11 cellular contexts compared by ENCODE assay signal in the genomic region with DNA sequence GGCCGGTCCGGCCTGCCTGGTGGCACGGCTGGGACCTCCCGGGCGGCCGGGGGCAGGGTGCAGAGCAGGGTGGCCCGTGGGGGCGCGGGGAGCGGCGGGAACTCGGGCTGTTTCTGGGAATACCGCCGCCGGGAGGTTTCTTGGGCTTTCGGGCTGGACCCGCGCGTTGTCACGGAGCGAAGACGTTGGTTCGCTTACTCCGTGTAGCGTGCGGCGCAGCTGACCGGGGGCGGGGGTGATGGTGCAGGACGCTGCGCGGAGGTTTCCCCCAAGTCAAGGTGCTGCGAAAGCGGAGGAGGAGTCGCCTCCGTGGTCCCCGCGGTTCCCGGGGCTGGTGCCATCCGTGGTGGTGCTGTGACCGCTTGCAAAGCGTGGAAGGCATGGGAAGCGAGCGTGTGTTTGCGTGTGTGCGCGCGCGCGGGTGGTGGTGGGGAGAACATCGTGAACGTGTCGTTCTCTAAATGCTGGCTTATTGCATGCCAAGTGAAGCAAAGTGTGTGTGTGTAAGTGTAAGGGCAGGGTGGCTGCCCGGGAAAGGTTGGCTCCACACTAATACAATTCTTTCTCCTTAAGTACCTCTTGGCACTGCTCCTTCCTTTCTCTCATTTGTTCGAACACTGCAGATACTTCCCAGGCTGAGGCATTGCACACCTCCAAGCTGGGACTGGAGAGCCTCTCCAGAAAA. TPM values are rescaled to one million over a fixed set of nuclear protein-coding genes. Genes with fewer than 3 reads are reported as not detected.
DNase-seq lines count a peak whose midpoint lies in the region; ATAC-seq and TF ChIP-seq lines count a peak whose summit lies in the region.
"Had no signal": no experiment of that assay in that cellular context is flagged by ENCODE, and none has a peak within 500 bp of the region (broad histone marks: within the 10 kb centered on the region; RNA-seq: fewer than 3 reads in every experiment).

No MANE protein-coding gene starts in this region.

- H3K36me3 ChIP-seq in Peyer's patch: no peaks in the 10 kb centered on the region

- DNase-seq in DMS79 treated with DMSO at 0.1 percent for 48 hours (lab: John Stamatoyannopoulos, UW) (peak; percentile 91), Peyer's patch (no peak), Right ventricle myocardium superior (peak; percentile 71), posterior cingulate gyrus (peak in 8 of 10 donors; percentile 35 to 94 (median 60)), NCI-H2029 (lab: John Stamatoyannopoulos, UW) (no peak), pons (ENCODE audit: low spot score) (no peak), HK-2 (ENCODE audit: unreplicated experiment) (no peak)
- DNase-seq: GDM1 had no signal

- ATAC-seq in Right ventricle myocardium superior (ENCODE audit: poor library complexity) (peak; percentile 53), GM18519 (IDR thresholded peaks at IDR 0.05; ENCODE audit: low FRiP score, unreplicated experiment) (no peak)

- no peak for TF ChIP-seq POLR2A in Peyer's patch (IDR thresholded peaks at IDR 0.05)

- no peaks in the 10 kb centered on the region for H3K9me3 ChIP-seq in Peyer's patch

- peak overlapping the region in 1 of 4 donors; percentile 59 for H3K27ac ChIP-seq in Peyer's patch

- H3K4me3 ChIP-seq in Peyer's patch: peak overlapping the region in 3 of 4 donors; percentile 25 to 50 (median 29)

- peaks cover 0 to 11% (median 2%) of the 10 kb centered on the region in 4 donors for H3K4me1 ChIP-seq in Peyer's patch

- TF ChIP-seq CTCF in Peyer's patch (IDR thresholded peaks at IDR 0.05): no peak

- H3K27me3 ChIP-seq in Peyer's patch: peaks cover 0 to 17% of the 10 kb centered on the region in 2 donors

- intact Hi-C loops in Right ventricle myocardium superior (cut with DNase I) (loop anchor here (10.0 kb wide), 1 partner anchor 148 kb away; no protein-coding TSS in a partner anchor), posterior cingulate gyrus (cut with DNase I) (loop anchor here (10.0 kb wide), 2 partner anchors 342 to 522 kb away; no protein-coding TSS in a partner anchor)

RNA-seq across cellular contexts. Expression of a gene that starts 1.1 kb away (rescaled TPM):
- total RNA-seq in Peyer's patch (1 to 10 TPM in 2 of 4 donors, under 1 TPM in 2; 0.13 to 2.5 (median 0.88) TPM), Right ventricle myocardium superior (744 TPM)

RNA-seq across cellular contexts. Expression of a gene that starts 38.8 kb away (rescaled TPM):
- total RNA-seq in Peyer's patch (not detected), Right ventricle myocardium superior (not detected)
- total RNA-seq: dermis microvascular lymphatic vessel endothelial cell, renal cortical epithelial cell had no signal

Comparison
In these comparisons a context has a peak if more than half of its experiments do, and no peak if none do; other contexts are left out.
1. DNase-seq: peak in DMS79 treated with DMSO at 0.1 percent for 48 hours (single experiment), Right ventricle myocardium superior (single experiment) and posterior cingulate gyrus (8 of 10); none in Peyer's patch (0 of 3), NCI-H2029 (single experiment), pons (single experiment) and HK-2 (single experiment).
2. RNA of a gene that starts 1.1 kb away (total RNA-seq): 744 TPM in Right ventricle myocardium superior (single experiment); 0.13 to 2.5 TPM in Peyer's patch; every median in the first group is over 100 times any median in the second.